Comparison of ENCODE assay signal across 26 cellular contexts in the genomic region with DNA sequence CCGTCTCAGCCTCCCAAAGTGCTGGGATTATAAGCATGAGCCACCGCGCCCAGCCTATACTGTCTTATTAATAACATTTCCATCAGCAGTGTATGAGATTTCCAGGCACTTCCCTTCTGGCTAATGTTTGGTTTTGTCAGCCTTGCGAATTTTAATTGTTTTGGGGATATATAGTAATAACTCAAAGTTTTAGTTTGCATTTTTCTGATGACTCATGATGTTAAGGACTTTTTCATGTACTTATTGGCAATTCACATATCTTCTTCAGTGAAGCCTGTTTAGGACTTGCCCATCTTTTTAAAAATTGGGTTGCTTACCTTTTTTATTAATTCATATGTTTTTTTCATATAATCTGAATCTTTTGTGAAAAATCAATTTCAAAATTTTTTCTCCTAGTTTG.
DNase-seq lines count a peak whose midpoint lies in the region; ATAC-seq, FAIRE-seq and TF ChIP-seq lines count a peak whose summit lies in the region.
"Had no signal": no experiment of that assay in that cellular context is flagged by ENCODE, and none has a peak within 500 bp of the region (broad histone marks: within the 10 kb centered on the region; RNA-seq: fewer than 3 reads in every experiment).

No MANE protein-coding gene starts in this region.

- no peak overlapping the region for H3K9ac ChIP-seq in endothelial cell of umbilical vein (replicated peaks; ENCODE audit: extremely low read depth, insufficient read depth, low read length)

- H4K20me1 ChIP-seq in endothelial cell of umbilical vein (replicated peaks; ENCODE audit: control insufficient read depth, extremely low read depth, insufficient read depth, low read length) = no peaks in the 10 kb centered on the region

- no peak overlapping the region for H3K27ac ChIP-seq in endothelial cell of umbilical vein (ENCODE audit: insufficient read depth, low read depth, low read length)
- H3K27ac ChIP-seq: C4-2B, PC-9, SK-N-MC had no signal

- no peaks in the 10 kb centered on the region for H3K9me1 ChIP-seq in endothelial cell of umbilical vein (replicated peaks; ENCODE audit: control insufficient read depth, extremely low read depth, insufficient read depth, low read length)

- H3K4me3 ChIP-seq in endothelial cell of umbilical vein (replicated peaks in 1 of 3; ENCODE audit: insufficient read depth in 1 of 3, low read depth in 1 of 3, low read length in 3 of 3) (no peak overlapping the region), fibroblast of the aortic adventitia (ENCODE audit: low read depth, low read length) (no peak overlapping the region)
- H3K4me3 ChIP-seq: MG63, PC-9, SK-N-MC had no signal

- TF ChIP-seq CTCF in endothelial cell of umbilical vein (IDR thresholded peaks at IDR 0.05; ENCODE audit: extremely low read depth in 1 of 2, insufficient read depth in 1 of 2, low read depth in 1 of 2, low read length in 2 of 2) = no peak
- no peak for TF ChIP-seq CTCF in fibroblast of the aortic adventitia (IDR thresholded peaks at IDR 0.05; ENCODE audit: insufficient read depth, low read length)

- H3K79me2 ChIP-seq in endothelial cell of umbilical vein (ENCODE audit: control insufficient read depth, insufficient read depth, low read length) = no peaks in the 10 kb centered on the region

- no peaks in the 10 kb centered on the region for H3K36me3 ChIP-seq in endothelial cell of umbilical vein (ENCODE audit: control insufficient read depth in 2 of 2, extremely low read depth in 1 of 2, insufficient read depth in 2 of 2, low read length in 2 of 2)
- H3K36me3 ChIP-seq: MG63 had no signal

- intact Hi-C loops in endothelial cell of umbilical vein (cut with micrococcal nuclease) = no loop called here

- DNase-seq in EL (peak; percentile 6), M059J (ENCODE audit: low read depth) (peak; percentile 13), endothelial cell of umbilical vein (ENCODE audit: low read depth, low spot score) (peak; percentile 36), fibroblast of the aortic adventitia (ENCODE audit: low read depth) (peak; percentile 57), germinal center (ENCODE audit: low spot score) (no peak), NCI-H1092 (lab: John Stamatoyannopoulos, UW) (no peak), UCSD-AML1 (lab: John Stamatoyannopoulos, UW; ENCODE audit: unreplicated experiment) (no peak)
- DNase-seq: Calu3; CD8-positive, alpha-beta memory T cell; DMS153; GF-D8; H9; Kasumi-1; NCI-H1048; NCI-H1436 treated with DMSO at 0.1 percent for 48 hours; NCI-H1930; NCI-H226; NCI-H510A treated with DMSO at 0.1 percent for 48 hours; NCI-H748 treated with DMSO at 0.1 percent for 48 hours; PC-9; RPMI8226; SHP77 treated with DMSO at 0.1 percent for 48 hours had no signal

- H2AFZ ChIP-seq in endothelial cell of umbilical vein (ENCODE audit: low read depth, low read length) = no peak overlapping the region
- H2AFZ ChIP-seq: PC-9 had no signal

- dilution Hi-C loops in endothelial cell of umbilical vein (cut with MboI; ENCODE audit: extremely low pct_ligation_motif_present, low sequenced_read_pairs) = no loop called here

- peaks cover 0 to 3% of the 10 kb centered on the region in 2 experiments for H3K27me3 ChIP-seq in endothelial cell of umbilical vein (ENCODE audit: control insufficient read depth in 2 of 2, insufficient read depth in 2 of 2, low read length in 2 of 2)
- H3K27me3 ChIP-seq: MG63 had no signal

- no peaks in the 10 kb centered on the region for H3K9me3 ChIP-seq in endothelial cell of umbilical vein (replicated peaks; ENCODE audit: control insufficient read depth, insufficient read depth, low read length)

- no TSS peak for BruUV-seq in endothelial cell of umbilical vein (replicated peaks; lab: Mats Ljungman, UMichigan)

- no peak overlapping the region for H3K4me2 ChIP-seq in endothelial cell of umbilical vein (ENCODE audit: insufficient read depth, low read length)
- H3K4me2 ChIP-seq: PC-9 had no signal

- TF ChIP-seq POLR2A in endothelial cell of umbilical vein (IDR thresholded peaks at IDR 0.05; ENCODE audit: low read depth, low read length) = no peak

- ATAC-seq in HG03520 (IDR thresholded peaks at IDR 0.05; ENCODE audit: unreplicated experiment) = no peak

- FAIRE-seq in endothelial cell of umbilical vein (lab: Jason Lieb, UNC) = no peak

- CTCF ChIA-PET in endothelial cell of umbilical vein (lab: Charles Lee) = no interaction called here

- peaks cover 7% of the 10 kb centered on the region for H3K4me1 ChIP-seq in endothelial cell of umbilical vein (ENCODE audit: control insufficient read depth, extremely low read depth, insufficient read depth, low read length)

- POLR2A ChIA-PET in endothelial cell of umbilical vein (lab: Charles Lee) = no interaction called here

TF ChIP-seq in endothelial cell of umbilical vein, 7 proteins besides CTCF, POLR2A, EP300 and RAD21:
- TF ChIP-seq GATA2 (IDR thresholded peaks at IDR 0.05; ENCODE audit: insufficient read depth, insufficient read length, low read depth, low read length) (no peak), MYC (IDR thresholded peaks at IDR 0.05; ENCODE audit: low read depth, low read length) (no peak), EZH2 (IDR thresholded peaks at IDR 0.05; ENCODE audit: borderline replicate concordance, low read depth, low read length, severe bottlenecking) (no peak), JUN (IDR thresholded peaks at IDR 0.05; ENCODE audit: borderline replicate concordance, insufficient read depth, insufficient read length, low read depth) (no peak), FOS (IDR thresholded peaks at IDR 0.05; ENCODE audit: borderline replicate concordance, insufficient read depth, low read length) (no peak), POLR2AphosphoS5 (IDR thresholded peaks at IDR 0.05; ENCODE audit: insufficient read depth, low read depth, low read length) (no peak)
- TF ChIP-seq, protein P1, sequence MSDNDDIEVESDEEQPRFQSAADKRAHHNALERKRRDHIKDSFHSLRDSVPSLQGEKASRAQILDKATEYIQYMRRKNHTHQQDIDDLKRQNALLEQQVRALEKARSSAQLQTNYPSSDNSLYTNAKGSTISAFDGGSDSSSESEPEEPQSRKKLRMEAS (IDR thresholded peaks at IDR 0.05; ENCODE audit: insufficient read depth, insufficient read length) = no peak

Comparison
In these comparisons a context has a peak if more than half of its experiments do, and no peak if none do; other contexts are left out.
1. DNase-seq: peak in EL (single experiment), M059J (single experiment), endothelial cell of umbilical vein (single experiment) and fibroblast of the aortic adventitia (single experiment); none in germinal center (single experiment), NCI-H1092 (single experiment) and UCSD-AML1 (single experiment).